In genomic region chr19:39746836-39747529, GRCh38 we compare ENCODE assay signal across 17 cellular contexts. TPM values are rescaled to one million over a fixed set of nuclear protein-coding genes. Genes with fewer than 3 reads are reported as not detected.
DNase-seq lines count a peak whose midpoint lies in the region; ATAC-seq and TF ChIP-seq lines count a peak whose summit lies in the region.
"Had no signal": no experiment of that assay in that cellular context is flagged by ENCODE, and none has a peak within 500 bp of the region (broad histone marks: within the 10 kb centered on the region; RNA-seq: fewer than 3 reads in every experiment).

No MANE protein-coding gene starts in this region.

- H3K4me3 Mint-ChIP-seq in WTC11 (no peak overlapping the region), progenitor cell of endocrine pancreas (ENCODE audit: low read depth) (no peak overlapping the region)

- 0 out of 3 replicates have a peak, but pooled peaks have one; percentile 20 for TF ChIP-seq CTCF in GM12872 (IDR thresholded peaks at IDR 0.05; ENCODE audit: insufficient read depth, low read depth, low read length)
- TF ChIP-seq CTCF in WTC11 (IDR thresholded peaks at IDR 0.05): no peak
- peak; percentile 7 for TF ChIP-seq CTCF in progenitor cell of endocrine pancreas (IDR thresholded peaks at IDR 0.05; ENCODE audit: unreplicated experiment)

- H3K27ac Mint-ChIP-seq in WTC11: no peak overlapping the region
- H3K27ac Mint-ChIP-seq in progenitor cell of endocrine pancreas: no peak overlapping the region

- no peaks in the 10 kb centered on the region for H3K4me1 Mint-ChIP-seq in WTC11
- H3K4me1 Mint-ChIP-seq in progenitor cell of endocrine pancreas (ENCODE audit: low read depth): no peaks in the 10 kb centered on the region

- H3K9me3 Mint-ChIP-seq in WTC11: no peaks in the 10 kb centered on the region
- no peaks in the 10 kb centered on the region for H3K9me3 Mint-ChIP-seq in progenitor cell of endocrine pancreas (ENCODE audit: low read depth)

- POLR2A ChIA-PET in WTC11 (lab: Charles Lee): no interaction called here

- DNase-seq in HT-29 (ENCODE audit: low spot score): peak; percentile 25
- DNase-seq in WTC11 (ENCODE audit: low spot score): no peak
- no peak for DNase-seq in progenitor cell of endocrine pancreas (ENCODE audit: low spot score, unreplicated experiment)
- no peak for DNase-seq in NOMO-1 treated with dmso at 0.1 percent for 144 hours (lab: John Stamatoyannopoulos, UW; ENCODE audit: unreplicated experiment)
- DNase-seq: COR-L47, H7, MM.1S, NCI-H1105, NCI-H2081 treated with DMSO at 0.1 percent for 48 hours, NCI-H345, NCI-H526 treated with DMSO at 0.1 percent for 48 hours, SJCRH30, SW 1271, T-helper 9 cell had no signal

- H3K36me3 Mint-ChIP-seq in WTC11: no peaks in the 10 kb centered on the region
- H3K36me3 Mint-ChIP-seq in progenitor cell of endocrine pancreas (ENCODE audit: insufficient read depth): no peaks in the 10 kb centered on the region

- ATAC-seq in WTC11 (peak; percentile 86), esophagus mucosa (no peak), GM18511 (IDR thresholded peaks at IDR 0.05; ENCODE audit: unreplicated experiment) (no peak)

- H3K27me3 Mint-ChIP-seq in WTC11 (ENCODE audit: low read depth) (peaks cover 46% of the 10 kb centered on the region), progenitor cell of endocrine pancreas (peaks cover 69% of the 10 kb centered on the region)

- CTCF ChIA-PET in WTC11 (lab: Charles Lee): interaction anchor here (0.7 to 1.5 kb wide), 10 partner anchors 8 to 418 kb away, joined by 3 to 9 read pairs (median 3); no protein-coding TSS in a partner anchor

TF ChIP-seq in WTC11, 78 proteins besides CTCF, POLR2A, EP300 and RAD21:
- TF ChIP-seq TP53 (CRISPR knock-in tag; IDR thresholded peaks at IDR 0.05) (no peak), CREM (CRISPR knock-in tag; IDR thresholded peaks at IDR 0.05) (no peak), ARID4B (CRISPR knock-in tag; IDR thresholded peaks at IDR 0.05; ENCODE audit: borderline replicate concordance) (no peak), ETV6 (CRISPR knock-in tag; IDR thresholded peaks at IDR 0.05) (no peak), ESRRA (CRISPR knock-in tag; IDR thresholded peaks at IDR 0.05; ENCODE audit: borderline replicate concordance) (no peak), MLX (CRISPR knock-in tag; IDR thresholded peaks at IDR 0.05) (no peak), NR1H2 (CRISPR knock-in tag; IDR thresholded peaks at IDR 0.05) (no peak), HMGA2 (CRISPR knock-in tag; IDR thresholded peaks at IDR 0.05) (no peak), ZBTB21 (CRISPR knock-in tag; IDR thresholded peaks at IDR 0.05; ENCODE audit: borderline replicate concordance) (no peak), CBFB (CRISPR knock-in tag; IDR thresholded peaks at IDR 0.05; ENCODE audit: low read depth) (no peak), TEAD1 (CRISPR knock-in tag; IDR thresholded peaks at IDR 0.05) (no peak), ZSCAN18 (CRISPR knock-in tag; IDR thresholded peaks at IDR 0.05) (no peak), GABPB1 (CRISPR knock-in tag; IDR thresholded peaks at IDR 0.05) (no peak), NFYB (CRISPR knock-in tag; conservative IDR thresholded peaks at IDR 0.05; ENCODE audit: low read depth) (no peak), USF2 (CRISPR knock-in tag; IDR thresholded peaks at IDR 0.05) (no peak), CDX4 (CRISPR knock-in tag; IDR thresholded peaks at IDR 0.05; ENCODE audit: borderline replicate concordance) (no peak), ZNF671 (CRISPR knock-in tag; IDR thresholded peaks at IDR 0.05) (no peak)

RNA-seq across cellular contexts. Expression of gene CLC, which starts 9.2 kb away (rescaled TPM):
- total RNA-seq in HT-29 (2014; rRNA removed; shearing (Covaris generic)): not detected in 2 replicates
- total RNA-seq in WTC11 (2021) (not detected in 3 replicates), progenitor cell of endocrine pancreas (not detected in 2 replicates), esophagus mucosa (not detected)
- total RNA-seq: H7, SJCRH30 had no signal

RNA-seq across cellular contexts. Expression of gene LEUTX, which starts 31.7 kb away (rescaled TPM):
- total RNA-seq in HT-29 (2014; rRNA removed; shearing (Covaris generic)): not detected in 2 replicates
- total RNA-seq in WTC11 (2021) (not detected in 3 replicates), progenitor cell of endocrine pancreas (not detected in 2 replicates), esophagus mucosa (not detected)
- total RNA-seq: H7, SJCRH30 had no signal

RNA-seq across cellular contexts. Expression of gene LGALS14, which starts 42.7 kb away (rescaled TPM):
- total RNA-seq in HT-29 (2014; rRNA removed; shearing (Covaris generic)): not detected in 2 replicates
- total RNA-seq in WTC11 (2021) (not detected in 3 replicates), progenitor cell of endocrine pancreas (not detected in 2 replicates), esophagus mucosa (not detected)
- total RNA-seq: H7, SJCRH30 had no signal
